14 cellular contexts compared by ENCODE assay signal in genomic region chr5:177603631-177604030, GRCh38.
"Had no signal": no experiment of that assay in that cellular context is flagged by ENCODE, and none has a peak within 500 bp of the region (broad histone marks: within the 10 kb centered on the region; RNA-seq: fewer than 3 reads in every experiment).

No MANE protein-coding gene starts in this region.

- H3K27ac Mint-ChIP-seq: activated naive CD4-positive, alpha-beta T cell treated with anti-CD3 and anti-CD28 coated beads, Interleukin-2, amount 50 U/mL, for 24 hours; activated T-cell treated with anti-CD3 and anti-CD28 coated beads, Interleukin-2, amount 50 U/mL, for 24 hours; stimulated activated naive B cell treated with anti-CD40 and anti-IgM and Interleukin-4, amounts not matched to agents 10 μg/mL and 1 μg/mL and 100 μg/mL, for 72 hours had no signal

- H3K27me3 ChIP-seq: brain microvascular endothelial cell, tibial nerve had no signal

- H3K9me3 ChIP-seq: tibial nerve had no signal

- H3K4me3 ChIP-seq: tibial nerve had no signal

- H3K27me3 Mint-ChIP-seq: activated naive CD4-positive, alpha-beta T cell treated with anti-CD3 and anti-CD28 coated beads, Interleukin-2, amount 50 U/mL, for 24 hours; activated T-cell treated with anti-CD3 and anti-CD28 coated beads, Interleukin-2, amount 50 U/mL, for 24 hours; central memory CD8-positive, alpha-beta T cell; stimulated activated naive B cell treated with anti-CD40 and anti-IgM and Interleukin-4, amounts not matched to agents 10 μg/mL and 1 μg/mL and 100 μg/mL, for 72 hours had no signal

- H3K9me3 Mint-ChIP-seq: activated naive CD4-positive, alpha-beta T cell treated with anti-CD3 and anti-CD28 coated beads, Interleukin-2, amount 50 U/mL, for 24 hours; activated T-cell treated with anti-CD3 and anti-CD28 coated beads, Interleukin-2, amount 50 U/mL, for 24 hours; central memory CD8-positive, alpha-beta T cell; stimulated activated naive B cell treated with anti-CD40 and anti-IgM and Interleukin-4, amounts not matched to agents 10 μg/mL and 1 μg/mL and 100 μg/mL, for 72 hours had no signal

- H3K36me3 Mint-ChIP-seq: activated naive CD4-positive, alpha-beta T cell treated with anti-CD3 and anti-CD28 coated beads, Interleukin-2, amount 50 U/mL, for 24 hours had no signal

- H3K4me3 Mint-ChIP-seq: activated naive CD4-positive, alpha-beta T cell treated with anti-CD3 and anti-CD28 coated beads, Interleukin-2, amount 50 U/mL, for 24 hours; activated T-cell treated with anti-CD3 and anti-CD28 coated beads, Interleukin-2, amount 50 U/mL, for 24 hours; central memory CD8-positive, alpha-beta T cell; stimulated activated naive B cell treated with anti-CD40 and anti-IgM and Interleukin-4, amounts not matched to agents 10 μg/mL and 1 μg/mL and 100 μg/mL, for 72 hours had no signal

- DNase-seq: activated CD4-positive, alpha-beta T cell treated with anti-CD3 and anti-CD28 coated beads, Interleukin-2, amount 50 U/mL, for 1 hour; activated effector memory CD4-positive, alpha-beta T cell treated with Interleukin-2 at 50 U/mL for 16 hours; brain microvascular endothelial cell; cortex of kidney; effector CD4-positive, alpha-beta T cell; foreskin fibroblast; kidney glomerular epithelial cell; stimulated activated CD4-positive, alpha-beta T cell treated with anti-CD3 and anti-CD28 coated beads, Interleukin-2, amount 100 ng/mL, for 48 hours; stimulated activated naive B cell treated with anti-CD40 and anti-IgM and Interleukin-4, amounts not matched to agents 10 μg/mL and 1 μg/mL and 100 μg/mL, for 72 hours had no signal

- ATAC-seq: stimulated activated naive B cell treated with anti-CD40 and anti-IgM and Interleukin-4, amounts not matched to agents 10 μg/mL and 1 μg/mL and 100 μg/mL, for 72 hours had no signal

- H3K27ac ChIP-seq: brain microvascular endothelial cell, parathyroid adenoma, tibial nerve had no signal
